In the genomic region with DNA sequence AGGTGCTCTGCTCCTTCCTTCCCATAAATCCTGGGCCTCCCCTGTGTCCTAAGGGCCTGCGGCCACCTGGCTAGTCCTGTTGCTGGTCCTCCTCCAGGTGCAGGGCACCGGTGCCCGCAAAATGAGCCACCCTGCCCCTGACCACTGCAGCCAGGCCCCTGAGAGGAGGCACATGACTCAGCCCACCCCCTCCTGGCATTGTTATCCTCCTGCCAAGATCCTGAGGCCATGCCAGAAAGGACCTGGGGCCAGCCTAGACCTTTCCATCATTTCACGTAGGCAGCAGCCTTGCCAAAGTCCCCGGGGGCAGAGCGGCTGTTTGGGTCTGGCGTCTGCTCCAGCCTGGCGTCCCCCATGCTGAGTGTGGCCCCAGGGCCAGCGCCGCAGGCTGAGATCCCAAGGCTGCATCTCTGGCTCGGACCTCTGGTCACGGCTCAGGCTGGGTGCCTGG, we compare ENCODE assay signal across 1 cellular context.
TF ChIP-seq lines count a peak whose summit lies in the region.

No MANE protein-coding gene starts in this region.

TF ChIP-seq in IMR-90, 13 proteins besides CTCF, POLR2A, EP300 and RAD21 (continued from another document):
- TF ChIP-seq USF2 (IDR thresholded peaks at IDR 0.05; ENCODE audit: low read depth, low read length) (no peak), BHLHE40 (IDR thresholded peaks at IDR 0.05; ENCODE audit: low read depth, low read length) (no peak), SMC3 (IDR thresholded peaks at IDR 0.05; ENCODE audit: low read depth, low read length) (no peak)
